ENCODE assay signal across 8 cellular contexts in genomic region chr4:155787113-155787710, GRCh38. TPM values are rescaled to one million over a fixed set of nuclear protein-coding genes. Genes with fewer than 3 reads are reported as not detected.
DNase-seq lines count a peak whose midpoint lies in the region; ATAC-seq and TF ChIP-seq lines count a peak whose summit lies in the region.

No MANE protein-coding gene starts in this region.

- peak; percentile 20 for DNase-seq in NCI-H146 (lab: John Stamatoyannopoulos, UW)
- DNase-seq in heart left ventricle: no peak
- DNase-seq in skeletal muscle cell (ENCODE audit: low read depth): peak; percentile 18
- no peak for DNase-seq in central memory CD4-positive, alpha-beta T cell

- H3K4me3 ChIP-seq in heart left ventricle (no peak overlapping the region), skeletal muscle cell (ENCODE audit: low read depth, low read length) (no peak overlapping the region)

- H3K27me3 ChIP-seq in heart left ventricle: no peaks in the 10 kb centered on the region

- H3K27ac ChIP-seq in C4-2B (no peak overlapping the region), VCaP (no peak overlapping the region), heart left ventricle (no peak overlapping the region)

- peak; percentile 87 for TF ChIP-seq CTCF in C4-2B (conservative IDR thresholded peaks at IDR 0.05)
- peak; percentile 84 for TF ChIP-seq CTCF in VCaP (conservative IDR thresholded peaks at IDR 0.05)
- TF ChIP-seq CTCF in heart left ventricle (IDR thresholded peaks at IDR 0.05): peak; percentile 54 to 88 (median 76)

- H3K4me1 ChIP-seq in heart left ventricle: peaks cover 0 to 40% (median 7%) of the 10 kb centered on the region in 12 donors

- WGBS in heart left ventricle, 4 donors: 13 to 26% (median 18%) methylated on average over 5 of the region's 5 CpGs

- ATAC-seq in GM18508 (IDR thresholded peaks at IDR 0.05; ENCODE audit: insufficient read depth, unreplicated experiment): peak; percentile 83
- ATAC-seq in HG02852 (IDR thresholded peaks at IDR 0.05; ENCODE audit: unreplicated experiment): peak; percentile 98
- ATAC-seq in heart left ventricle: peak; percentile 38 to 91 (median 86)

- no peak for TF ChIP-seq POLR2A in heart left ventricle (IDR thresholded peaks at IDR 0.05)

- intact Hi-C loops in heart left ventricle (cut with DNase I): loop anchor here (1.0 to 10.0 kb wide), 12 partner anchors 122 to 385 kb away; partner anchors contain the start of gene GUCY1A1 (in 1 of the 10)

- H3K36me3 ChIP-seq in heart left ventricle: peaks cover 0 to 32% (median 9%) of the 10 kb centered on the region in 9 donors

- no peaks in the 10 kb centered on the region for H3K9me3 ChIP-seq in heart left ventricle

RNA-seq across cellular contexts. Expression of gene GUCY1B1, which starts 28.4 kb away (rescaled TPM):
- total RNA-seq in heart left ventricle: 10 to 100 TPM; 14.6 to 30.7 (median 18.7) TPM
- 10 to 100 TPM; 12.5 to 15.1 TPM for polyA plus RNA-seq in heart left ventricle

Comparison
In these comparisons a context has a peak if more than half of its experiments do, and no peak if none do; other contexts are left out.
1. DNase-seq: peak in NCI-H146 (single experiment) and skeletal muscle cell (single experiment); none in heart left ventricle (0 of 5) and central memory CD4-positive, alpha-beta T cell (single experiment).
2. Peak in every context shown above with its lines, with median percentiles within 50 percentile points of each other: CTCF ChIP-seq and ATAC-seq.